22 cellular contexts compared by ENCODE assay signal in the genomic region with DNA sequence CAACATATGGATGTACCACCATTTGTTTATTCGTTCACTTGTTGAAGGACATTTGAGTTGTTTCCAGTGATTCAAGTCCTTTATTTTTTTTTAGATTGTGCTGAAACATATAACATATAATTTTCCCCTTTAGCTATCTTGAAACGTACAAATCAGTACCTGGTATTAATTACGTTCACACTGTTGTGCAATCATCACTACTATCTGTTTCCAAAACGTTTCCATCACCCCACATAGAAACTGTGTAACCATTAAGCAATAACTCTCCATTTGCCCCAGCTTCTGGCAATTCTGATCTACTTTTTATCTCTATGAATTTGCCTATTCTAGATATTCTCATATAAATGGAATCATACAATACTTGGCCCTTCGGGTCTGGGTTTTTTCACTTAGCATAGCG.
"Had no signal": no experiment of that assay in that cellular context is flagged by ENCODE, and none has a peak within 500 bp of the region (broad histone marks: within the 10 kb centered on the region; RNA-seq: fewer than 3 reads in every experiment).

No MANE protein-coding gene starts in this region.

- ATAC-seq: activated CD4-positive, alpha-beta T cell treated with anti-CD3 and anti-CD28 coated beads for 36 hours; activated T-cell treated with anti-CD3 and anti-CD28 coated beads, Interleukin-2, amount 50 U/mL, for 4 hours; foreskin keratinocyte; natural killer cell treated with Interleukin-12 subunit alpha and Interleukin-12 subunit beta and Interleukin-15 and Interleukin-18, amount 100 ng/mL, for 72 hours; upper lobe of right lung had no signal

- H3K9me3 ChIP-seq: adrenal gland, esophagus squamous epithelium, left ventricle myocardium inferior, upper lobe of right lung had no signal

- H3K36me3 ChIP-seq: adrenal gland, esophagus squamous epithelium, left ventricle myocardium inferior, upper lobe of right lung had no signal

- H2AFZ ChIP-seq: hepatocyte had no signal

- DNase-seq: activated B cell treated with CpG ODN at 0.5 μM for 24 hours; activated CD4-positive, alpha-beta T cell treated with anti-CD3 and anti-CD28 coated beads for 36 hours; activated CD4-positive, alpha-beta T cell treated with anti-CD3 and anti-CD28 coated beads, Interleukin-2, amount 50 U/mL, for 48 hours; activated CD8-positive, alpha-beta memory T cell treated with anti-CD3 and anti-CD28 coated beads, Interleukin-2, amount 50 U/mL, for 48 hours; activated naive CD4-positive, alpha-beta T cell; activated T-cell treated with anti-CD3 and anti-CD28 coated beads, Interleukin-2, amount 50 U/mL, for 4 hours; adrenal gland; central memory CD4-positive, alpha-beta T cell; esophagus squamous epithelium; foreskin keratinocyte; immature natural killer cell; kidney glomerular epithelial cell; left ventricle myocardium inferior; posterior cingulate gyrus; retina; stimulated activated CD4-positive, alpha-beta T cell treated with anti-CD3 and anti-CD28 coated beads, Interleukin-4, amount 100 ng/mL, for 24 hours; stimulated activated naive CD4-positive, alpha-beta T cell treated with Interleukin-2 at 50 U/mL for 16 hours; T-helper 1 cell; upper lobe of right lung had no signal

- H3K27ac ChIP-seq: esophagus squamous epithelium, upper lobe of right lung had no signal

- H3K79me2 ChIP-seq: hepatocyte had no signal

- H3K4me2 ChIP-seq: hepatocyte had no signal

- H3K4me3 ChIP-seq: adrenal gland, coronary artery, esophagus squamous epithelium, hepatocyte, left ventricle myocardium inferior, upper lobe of right lung had no signal

- H3K27me3 ChIP-seq: adrenal gland, esophagus squamous epithelium, foreskin keratinocyte, hepatocyte, upper lobe of right lung had no signal

- H3K4me1 ChIP-seq: foreskin keratinocyte, upper lobe of right lung had no signal
